In the genomic region with DNA sequence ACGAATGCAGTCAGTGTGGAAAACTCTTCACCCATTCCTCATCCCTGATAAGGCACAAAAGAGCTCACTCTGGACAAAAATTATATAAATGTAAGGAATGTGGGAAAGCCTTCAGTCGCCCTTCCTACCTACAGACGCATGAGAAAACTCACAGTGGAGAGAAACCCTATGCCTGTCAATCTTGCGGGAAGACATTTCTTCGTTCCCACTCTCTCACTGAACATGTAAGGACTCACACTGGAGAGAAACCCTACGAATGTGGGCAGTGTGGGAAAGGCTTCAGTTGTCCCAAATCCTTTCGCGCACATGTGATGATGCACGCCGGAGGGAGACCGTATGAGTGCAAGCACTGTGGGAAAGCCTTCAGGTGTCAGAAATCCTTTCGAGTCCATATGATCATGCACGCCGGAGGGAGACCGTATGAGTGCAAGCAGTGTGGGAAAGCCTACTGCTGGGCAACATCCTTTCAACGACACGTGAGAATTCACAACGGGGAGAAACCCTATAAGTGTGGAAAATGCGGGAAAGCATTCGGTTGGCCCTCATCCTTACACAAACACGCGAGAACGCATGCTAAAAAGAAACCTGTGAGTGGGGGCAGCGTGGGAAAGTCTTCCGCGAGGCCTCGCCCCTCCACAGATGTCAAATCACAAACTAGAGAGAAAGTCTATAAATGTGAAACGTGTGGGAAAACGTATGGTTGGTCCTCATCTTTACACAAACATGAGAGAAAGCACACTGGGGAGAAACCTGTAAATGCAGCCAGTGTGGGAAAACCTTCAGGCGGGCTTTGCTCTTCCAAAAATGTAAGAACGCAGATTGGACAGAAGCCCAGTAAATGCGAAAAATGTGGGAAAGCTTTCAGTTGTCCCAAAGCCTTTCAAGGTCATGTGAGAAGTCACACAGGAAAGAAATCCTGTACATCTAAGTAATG, we compare ENCODE assay signal across 24 cellular contexts. TPM values are rescaled to one million over a fixed set of nuclear protein-coding genes. Genes with fewer than 3 reads are reported as not detected.
"Had no signal": no experiment of that assay in that cellular context is flagged by ENCODE, and none has a peak within 500 bp of the region (broad histone marks: within the 10 kb centered on the region; RNA-seq: fewer than 3 reads in every experiment).

No MANE protein-coding gene starts in this region.

- H3K4me3 Mint-ChIP-seq: nephron; stimulated activated effector memory CD8-positive, alpha-beta T cell treated with anti-CD3 and anti-CD28 coated beads, Interleukin-12 subunit alpha, Interleukin-12 subunit beta, amount 100 ng/mL, for 72 hours had no signal

- H3K36me3 Mint-ChIP-seq: naive B cell; stimulated activated effector memory CD8-positive, alpha-beta T cell treated with anti-CD3 and anti-CD28 coated beads, Interleukin-12 subunit alpha, Interleukin-12 subunit beta, amount 100 ng/mL, for 72 hours had no signal

- H3K9me3 Mint-ChIP-seq: stimulated activated effector memory CD8-positive, alpha-beta T cell treated with anti-CD3 and anti-CD28 coated beads, Interleukin-12 subunit alpha, Interleukin-12 subunit beta, amount 100 ng/mL, for 72 hours had no signal

- H3K27ac ChIP-seq: colonic mucosa, hepatocyte, left ventricle myocardium inferior, pancreas, thoracic aorta, transverse colon had no signal

- H3K27ac Mint-ChIP-seq: nephron; progenitor cell of endocrine pancreas; stimulated activated effector memory CD8-positive, alpha-beta T cell treated with anti-CD3 and anti-CD28 coated beads, Interleukin-12 subunit alpha, Interleukin-12 subunit beta, amount 100 ng/mL, for 72 hours had no signal

- H3K27me3 Mint-ChIP-seq: naive B cell, progenitor cell of endocrine pancreas had no signal

- H3K4me1 ChIP-seq: colonic mucosa, left ventricle myocardium inferior, pancreas, transverse colon had no signal

- H3K4me3 ChIP-seq: colonic mucosa, hepatocyte, left ventricle myocardium inferior, lung, pancreas, thoracic aorta, transverse colon had no signal

- H3K4me1 Mint-ChIP-seq: naive B cell; nephron; stimulated activated effector memory CD8-positive, alpha-beta T cell treated with anti-CD3 and anti-CD28 coated beads, Interleukin-12 subunit alpha, Interleukin-12 subunit beta, amount 100 ng/mL, for 72 hours had no signal

- H3K36me3 ChIP-seq: colonic mucosa, left ventricle myocardium inferior, pancreas, thoracic aorta, transverse colon had no signal

- DNase-seq: colonic mucosa; dermis blood vessel endothelial cell; foreskin melanocyte; head of caudate nucleus; kidney; left cardiac atrium; left ventricle myocardium inferior; mesenchymal stem cell; midbrain; naive B cell; occipital lobe; pancreas; right cardiac atrium; stimulated activated CD4-positive, alpha-beta T cell treated with anti-CD3 and anti-CD28 coated beads, Interleukin-4, amount 100 ng/mL, for 1 hour; stimulated activated CD8-positive, alpha-beta memory T cell treated with anti-CD3 and anti-CD28 coated beads, Interleukin-4, amount 100 ng/mL, for 48 hours; stimulated activated naive CD8-positive, alpha-beta T cell treated with anti-CD3 and anti-CD28 coated beads, Interleukin-15, Interleukin-2, amounts not matched to agents 100 U/mL and 50 U/mL, for 24 hours; transverse colon had no signal

- H3K27me3 ChIP-seq: colonic mucosa, hepatocyte, pancreas, transverse colon had no signal

- ATAC-seq: left cardiac atrium; pancreas; right cardiac atrium; stimulated activated effector memory CD8-positive, alpha-beta T cell treated with anti-CD3 and anti-CD28 coated beads, Interleukin-12 subunit alpha, Interleukin-12 subunit beta, amount 100 ng/mL, for 72 hours; stimulated activated naive CD8-positive, alpha-beta T cell treated with anti-CD3 and anti-CD28 coated beads, Interleukin-15, Interleukin-2, amounts not matched to agents 100 U/mL and 50 U/mL, for 24 hours had no signal

RNA-seq across cellular contexts. Expression of a gene that starts 10.5 kb away (rescaled TPM):
- total RNA-seq: left cardiac atrium, left ventricle myocardium inferior, lung, progenitor cell of endocrine pancreas, transverse colon, ureter had no signal
- polyA plus RNA-seq: hepatocyte, pancreas, right cardiac atrium had no signal
